In genomic region chr2:55022486-55022885, GRCh38 we compare ENCODE assay signal across 16 cellular contexts. TPM values are rescaled to one million over a fixed set of nuclear protein-coding genes. Genes with fewer than 3 reads are reported as not detected.
DNase-seq lines count a peak whose midpoint lies in the region; ATAC-seq, FAIRE-seq and TF ChIP-seq lines count a peak whose summit lies in the region.
"Had no signal": no experiment of that assay in that cellular context is flagged by ENCODE, and none has a peak within 500 bp of the region (broad histone marks: within the 10 kb centered on the region; RNA-seq: fewer than 3 reads in every experiment).

No MANE protein-coding gene starts in this region.

- no peak for TF ChIP-seq RAD21 in IMR-90 (IDR thresholded peaks at IDR 0.05; ENCODE audit: low read length)
- no peak for TF ChIP-seq RAD21 in H1 (IDR thresholded peaks at IDR 0.05 in 1 of 2, conservative IDR thresholded peaks at IDR 0.05 in 1 of 2; ENCODE audit: low read depth in 2 of 2, low read length in 2 of 2)
- no peak for TF ChIP-seq RAD21 in HepG2 (CRISPR knock-in tag; IDR thresholded peaks at IDR 0.05)

- H4K91ac ChIP-seq in IMR-90 (ENCODE audit: insufficient read depth, low read depth, low read length) (no peak overlapping the region), H1 (replicated peaks; ENCODE audit: insufficient read length, low read length) (no peak overlapping the region)

- H2BK15ac ChIP-seq in IMR-90 (ENCODE audit: low read depth, low read length) (no peak overlapping the region), H1 (ENCODE audit: low read length) (no peak overlapping the region)

- H3K4me1 Mint-ChIP-seq in nephron progenitor cell: peaks cover 3% of the 10 kb centered on the region

- H4K8ac ChIP-seq in IMR-90 (ENCODE audit: low read depth in 2 of 2, low read length in 2 of 2): no peak overlapping the region
- H4K8ac ChIP-seq in H1 (ENCODE audit: extremely low read depth, insufficient read depth, low read length): no peak overlapping the region

- peak overlapping the region; percentile 72 for H2BK5ac ChIP-seq in IMR-90 (ENCODE audit: low read depth, low read length, poor library complexity, severe bottlenecking)
- peak overlapping the region; percentile 28 for H2BK5ac ChIP-seq in H1 (ENCODE audit: low read depth, low read length)

- H3K18ac ChIP-seq in IMR-90 (ENCODE audit: low read depth, low read length) (no peak overlapping the region), H1 (ENCODE audit: extremely low read depth, low read length) (no peak overlapping the region)

- H3K27me3 ChIP-seq in BLaER1 treated with 17β-estradiol and CSF1 and Interleukin-3, amounts not matched to agents 10 nM and 100 nM: no peaks in the 10 kb centered on the region
- H3K27me3 ChIP-seq in IMR-90 (ENCODE audit: control insufficient read depth, insufficient read depth, low read length) (no peaks in the 10 kb centered on the region), H1 (replicated peaks in 1 of 4; ENCODE audit: control insufficient read depth in 3 of 4, extremely low read depth in 1 of 4, insufficient read depth in 3 of 4, low read length in 3 of 4) (no peaks in the 10 kb centered on the region), spleen (replicated peaks in 1 of 7) (no peaks in the 10 kb centered on the region), HepG2 (ENCODE audit: control insufficient read depth in 1 of 2, insufficient read depth in 2 of 2, low read length in 2 of 2) (no peaks in the 10 kb centered on the region)
- H3K27me3 ChIP-seq: SJCRH30 had no signal

- no peak overlapping the region for H4K5ac ChIP-seq in IMR-90 (ENCODE audit: low read depth, low read length)
- no peak overlapping the region for H4K5ac ChIP-seq in H1 (ENCODE audit: insufficient read length, low read depth, low read length)

- H3K79me1 ChIP-seq in IMR-90 (ENCODE audit: low read depth in 1 of 2, low read length in 2 of 2) (peaks cover 0 to 57% of the 10 kb centered on the region in 2 experiments; a peak in 2 of 4 replicates), H1 (ENCODE audit: low read depth, low read length) (peaks cover 3% of the 10 kb centered on the region; the same call in 1 of the 2 replicates)

- BruUV-seq in IMR-90 (replicated peaks; lab: Mats Ljungman, UMichigan) (no TSS peak), HepG2 (replicated peaks; lab: Mats Ljungman, UMichigan) (no TSS peak)

- intact Hi-C loops in IMR-90 (cut with micrococcal nuclease): no loop called here
- intact Hi-C loops in spleen (cut with DNase I; ENCODE audit: low total_unique reads): no loop called here
- intact Hi-C loops in HepG2 (cut with micrococcal nuclease; ENCODE audit: unreplicated experiment): no loop called here

- CTCF ChIA-PET in IMR-90 (lab: Yijun Ruan, JAX): no interaction called here
- CTCF ChIA-PET in H1 (lab: Charles Lee; ENCODE audit: partially characterized antibody): interaction anchor here (0.8 kb wide), 1 partner anchor 148 kb away, joined by 3 read pairs; no protein-coding TSS in a partner anchor
- CTCF ChIA-PET in HepG2 (lab: Yijun Ruan, JAX; ENCODE audit: low intra/inter-chr PET ratio, low total read pairs): no interaction called here

- H2BK120ac ChIP-seq in IMR-90 (ENCODE audit: low read depth, low read length) (no peak overlapping the region), H1 (replicated peaks; ENCODE audit: low read depth, low read length) (no peak overlapping the region)

- peaks cover 28% of the 10 kb centered on the region for H3K9me3 Mint-ChIP-seq in nephron progenitor cell

- no peak overlapping the region for H2BK20ac ChIP-seq in IMR-90 (ENCODE audit: low read depth, low read length)
- no peak overlapping the region for H2BK20ac ChIP-seq in H1 (ENCODE audit: low read length)

- TF ChIP-seq POLR2A in IMR-90 (IDR thresholded peaks at IDR 0.05; ENCODE audit: low read depth, low read length) (no peak), H1 (IDR thresholded peaks at IDR 0.05; ENCODE audit: control extremely low read depth in 1 of 2, low read depth in 2 of 2, low read length in 2 of 2) (no peak), spleen (IDR thresholded peaks at IDR 0.05) (no peak), HepG2 (IDR thresholded peaks at IDR 0.05; ENCODE audit: insufficient read depth in 1 of 2, low read depth in 2 of 2, low read length in 2 of 2) (no peak)

- peaks cover 12 to 100% (median 49%) of the 10 kb centered on the region in 11 experiments; a peak in 19 of 22 replicates for H4K20me1 ChIP-seq in BLaER1 treated with 17β-estradiol and CSF1 and Interleukin-3, amounts not matched to agents 10 nM and 100 nM
- H4K20me1 ChIP-seq in IMR-90 (ENCODE audit: insufficient read depth, low read length): peaks cover 99% of the 10 kb centered on the region
- H4K20me1 ChIP-seq in H1 (replicated peaks in 1 of 2; ENCODE audit: control insufficient read depth in 1 of 2, insufficient read depth in 2 of 2, low read length in 2 of 2): peaks cover 10 to 27% of the 10 kb centered on the region in 2 experiments
- peaks cover 26% of the 10 kb centered on the region for H4K20me1 ChIP-seq in HepG2 (ENCODE audit: insufficient read depth, low read length)

- H3K36me3 ChIP-seq in BLaER1 treated with 17β-estradiol and CSF1 and Interleukin-3, amounts not matched to agents 10 nM and 100 nM: peaks cover 0 to 88% (median 64%) of the 10 kb centered on the region in 11 experiments; a peak in 19 of 22 replicates
- H3K36me3 ChIP-seq in IMR-90 (ENCODE audit: control insufficient read depth, insufficient read depth, low read length) (peaks cover 5% of the 10 kb centered on the region), H1 (ENCODE audit: control insufficient read depth in 2 of 4, insufficient read depth in 4 of 4, low read length in 3 of 4) (no peaks in the 10 kb centered on the region; a peak in 1 of 8 replicates), spleen (peaks cover 0 to 7% (median 0%) of the 10 kb centered on the region in 6 donors), HepG2 (replicated peaks in 1 of 2; ENCODE audit: control insufficient read depth in 1 of 2, insufficient read depth in 2 of 2, low read length in 2 of 2) (peaks cover 0 to 11% of the 10 kb centered on the region in 2 experiments; a peak in 2 of 5 replicates)

- H3K23ac ChIP-seq in IMR-90 (ENCODE audit: low read depth, low read length) (peak overlapping the region; percentile 39; the same call in 1 of the 2 replicates), H1 (ENCODE audit: insufficient read length) (no peak overlapping the region)

- in situ Hi-C loops in IMR-90 (cut with MboI; ENCODE audit: low sequenced_read_pairs) (no loop called here), HepG2 (cut with HindIII; ENCODE audit: extremely low pct_ligation_motif_present, low pct_unique_long_range_greater_than_20kb) (no loop called here)

- TF ChIP-seq CTCF in IMR-90 (conservative IDR thresholded peaks at IDR 0.05; ENCODE audit: low read depth, low read length) (no peak), H1 (IDR thresholded peaks at IDR 0.05; ENCODE audit: control extremely low read depth in 1 of 3, insufficient read depth in 1 of 3, low read depth in 1 of 3, low read length in 3 of 3) (no peak), spleen (IDR thresholded peaks at IDR 0.05 in 8 of 11, conservative IDR thresholded peaks at IDR 0.05 in 3 of 11) (no peak), nephron progenitor cell (IDR thresholded peaks at IDR 0.05) (no peak), HepG2 (CRISPR knock-in tag; IDR thresholded peaks at IDR 0.05) (no peak)

- no peak overlapping the region for H3K4ac ChIP-seq in IMR-90 (ENCODE audit: low read depth, low read length)
- H3K4ac ChIP-seq in H1 (replicated peaks; ENCODE audit: insufficient read length, low read depth, low read length): no peak overlapping the region

- peak overlapping the region in 9 of 11 experiments; percentile 22 to 92 (median 78); a peak in 18 of 22 replicates for H3K4me2 ChIP-seq in BLaER1 treated with 17β-estradiol and CSF1 and Interleukin-3, amounts not matched to agents 10 nM and 100 nM
- H3K4me2 ChIP-seq in IMR-90 (ENCODE audit: low read depth, low read length): no peak overlapping the region
- H3K4me2 ChIP-seq in H1 (ENCODE audit: insufficient read depth in 1 of 2, low read depth in 2 of 2, low read length in 2 of 2): peak overlapping the region in 1 of 2 experiments; percentile 38; a peak in 2 of 4 replicates
- H3K4me2 ChIP-seq in HepG2 (ENCODE audit: low read depth, low read length): no peak overlapping the region

- ATAC-seq in IMR-90 (ENCODE audit: low read depth) (no peak), GM18517 (IDR thresholded peaks at IDR 0.05; ENCODE audit: unreplicated experiment) (no peak), HepG2 (no peak)

- H3K23me2 ChIP-seq in H1 (ENCODE audit: low read depth, low read length): peaks cover 3% of the 10 kb centered on the region; the same call in 1 of the 2 replicates

- H3K56ac ChIP-seq in IMR-90 (ENCODE audit: extremely low read depth, insufficient read depth, low read length) (no peak overlapping the region), H1 (replicated peaks; ENCODE audit: insufficient read length, low read depth, low read length) (no peak overlapping the region)

- POLR2A ChIA-PET in IMR-90 (lab: Charles Lee; ENCODE audit: unreplicated experiment) (no interaction called here), H1 (lab: Charles Lee; ENCODE audit: partially characterized antibody) (interaction anchor here (1.0 to 1.9 kb wide), 3 partner anchors 9 to 26 kb away, joined by 3 to 5 read pairs (median 4); no protein-coding TSS in a partner anchor), HepG2 (lab: Yijun Ruan, JAX) (interaction anchor here (1.4 kb wide), 1 partner anchor 10 kb away, joined by 4 read pairs; no protein-coding TSS in a partner anchor)

- dilution Hi-C loops in IMR-90 (cut with HindIII; ENCODE audit: low sequenced_read_pairs, unreplicated experiment): loop anchor here (25.0 kb wide), 1 partner anchor 140 kb away; no protein-coding TSS in a partner anchor

- peak overlapping the region in 7 of 11 experiments; percentile 3 to 78 (median 39); a peak in 8 of 22 replicates for H3K9ac ChIP-seq in BLaER1 treated with 17β-estradiol and CSF1 and Interleukin-3, amounts not matched to agents 10 nM and 100 nM
- H3K9ac ChIP-seq in IMR-90 (ENCODE audit: low read depth, low read length) (no peak overlapping the region), H1 (replicated peaks in 1 of 4; ENCODE audit: extremely low read depth in 1 of 4, low read depth in 3 of 4, low read length in 3 of 4) (no peak overlapping the region; a peak in 1 of 7 replicates), HepG2 (ENCODE audit: insufficient read depth, low read depth, low read length) (no peak overlapping the region)

- 0 out of 2 replicates have a peak overlapping the region, but pooled peaks have one; percentile 2 for H2BK12ac ChIP-seq in H1 (ENCODE audit: low read depth, low read length)

- no peak for FAIRE-seq in H1 (lab: Jason Lieb, UNC)
- no peak for FAIRE-seq in HepG2 (lab: Jason Lieb, UNC)
- FAIRE-seq: HTR-8/SVneo had no signal

- DNase-seq in IMR-90: no peak
- DNase-seq in H1 (ENCODE audit: low read depth in 1 of 2, low spot score in 2 of 2): no peak
- DNase-seq in spleen: no peak
- DNase-seq in nephron progenitor cell: no peak
- DNase-seq in HepG2 (ENCODE audit: low spot score): no peak
- no peak for DNase-seq in MV-4-11 (lab: John Stamatoyannopoulos, UW)
- DNase-seq: CD4-positive, CD25-positive, alpha-beta regulatory T cell; KBM-7; NCI-H1092 treated with DMSO at 0.1 percent for 48 hours; NCI-H345; NCI-H526 treated with DMSO at 0.1 percent for 48 hours; SJCRH30 had no signal

- no peak overlapping the region for H2AFZ ChIP-seq in IMR-90 (replicated peaks; ENCODE audit: low read length, poor library complexity)
- no peak overlapping the region for H2AFZ ChIP-seq in H1 (ENCODE audit: low read length)
- H2AFZ ChIP-seq in HepG2 (ENCODE audit: low read length): no peak overlapping the region

- peaks cover 0 to 31% (median 7%) of the 10 kb centered on the region in 11 experiments; a peak in 9 of 22 replicates for H3K9me3 ChIP-seq in BLaER1 treated with 17β-estradiol and CSF1 and Interleukin-3, amounts not matched to agents 10 nM and 100 nM (replicated peaks in 1 of 11)
- H3K9me3 ChIP-seq in IMR-90 (ENCODE audit: control insufficient read depth, insufficient read depth, low read length): no peaks in the 10 kb centered on the region
- no peaks in the 10 kb centered on the region for H3K9me3 ChIP-seq in H1 (ENCODE audit: insufficient read depth in 2 of 2, low read depth in 1 of 2, low read length in 1 of 2)
- peaks cover 0 to 5% (median 0%) of the 10 kb centered on the region in 8 donors for H3K9me3 ChIP-seq in spleen
- no peaks in the 10 kb centered on the region for H3K9me3 ChIP-seq in HepG2 (ENCODE audit: low read length)
- H3K9me3 ChIP-seq: SJCRH30 had no signal

- H3K27ac Mint-ChIP-seq in nephron progenitor cell: no peak overlapping the region
- H3K27ac Mint-ChIP-seq: CD4-positive, CD25-positive, alpha-beta regulatory T cell had no signal

- no peak overlapping the region for H2AK9ac ChIP-seq in IMR-90 (replicated peaks; ENCODE audit: low read depth, low read length, poor library complexity)

- peaks cover 55 to 98% (median 95%) of the 10 kb centered on the region in 10 experiments for H3K4me1 ChIP-seq in BLaER1 treated with 17β-estradiol and CSF1 and Interleukin-3, amounts not matched to agents 10 nM and 100 nM
- H3K4me1 ChIP-seq in IMR-90 (ENCODE audit: control insufficient read depth, insufficient read depth, low read length) (peaks cover 29% of the 10 kb centered on the region), H1 (replicated peaks in 1 of 4; ENCODE audit: control insufficient read depth in 3 of 4, insufficient read depth in 4 of 4, low read length in 3 of 4) (peaks cover 2 to 23% (median 15%) of the 10 kb centered on the region in 4 experiments; a peak in 5 of 7 replicates), spleen (peaks cover 24 to 99% (median 78%) of the 10 kb centered on the region in 6 donors), HepG2 (ENCODE audit: insufficient read depth, low read length) (peaks cover 50% of the 10 kb centered on the region)
- H3K4me1 ChIP-seq: SJCRH30 had no signal

- H3K36me3 Mint-ChIP-seq in nephron progenitor cell (ENCODE audit: low read depth): peaks cover 4% of the 10 kb centered on the region

- no peaks in the 10 kb centered on the region for H3K27me3 Mint-ChIP-seq in nephron progenitor cell (ENCODE audit: low read depth, poor library complexity)
- H3K27me3 Mint-ChIP-seq: CD4-positive, CD25-positive, alpha-beta regulatory T cell had no signal

- no CpG with 5 or more reads among the region's 2 CpGs for WGBS in IMR-90 (ENCODE audit: extremely low coverage in 2 of 2, insufficient read length in 1 of 2), 2 experiments
- 100% methylated on average over 2 of the region's 2 CpGs; no CpG with 5 or more reads in 1 of the 2 experiments for WGBS in H1 (ENCODE audit: extremely low coverage in 1 of 2, insufficient coverage in 1 of 2, insufficient read length in 1 of 2, insufficient replicate concordance in 2 of 2, low coverage in 1 of 2, low lambda C conversion rate in 2 of 2, missing lambda C conversion rate in 1 of 2), 2 experiments
- WGBS in spleen, 5 donors: 52 to 93% (median 68%) methylated on average over 2 of the region's 2 CpGs
- WGBS in HepG2 (ENCODE audit: low lambda C conversion rate): 95% methylated on average over 2 of the region's 2 CpGs

- peak overlapping the region; percentile 10 to 96 (median 90); a peak in 21 of 22 replicates for H3K27ac ChIP-seq in BLaER1 treated with 17β-estradiol and CSF1 and Interleukin-3, amounts not matched to agents 10 nM and 100 nM
- H3K27ac ChIP-seq in IMR-90 (ENCODE audit: insufficient read depth, low read length): no peak overlapping the region
- H3K27ac ChIP-seq in H1 (ENCODE audit: low read depth, low read length): peak overlapping the region; percentile 31; the same call in 1 of the 2 replicates
- H3K27ac ChIP-seq in spleen: peak overlapping the region in 5 of 8 donors; percentile 4 to 84 (median 48)
- no peak overlapping the region for H3K27ac ChIP-seq in HepG2 (ENCODE audit: extremely low read length, insufficient read depth, low read length)
- H3K27ac ChIP-seq: RWPE1, SJCRH30 had no signal

- no peak overlapping the region for H3K4me3 Mint-ChIP-seq in nephron progenitor cell
- H3K4me3 Mint-ChIP-seq: CD4-positive, CD25-positive, alpha-beta regulatory T cell had no signal

- H3K9me1 ChIP-seq in IMR-90 (ENCODE audit: insufficient read depth, low read length): peaks cover 22% of the 10 kb centered on the region

- H3K79me2 ChIP-seq in H1 (ENCODE audit: control insufficient read depth in 1 of 2, insufficient read depth in 2 of 2, low read length in 2 of 2) (peaks cover 28 to 99% of the 10 kb centered on the region in 2 experiments), HepG2 (ENCODE audit: insufficient read depth, low read length) (peaks cover 98% of the 10 kb centered on the region)

- H3K4me3 ChIP-seq in BLaER1 treated with 17β-estradiol and CSF1 and Interleukin-3, amounts not matched to agents 10 nM and 100 nM: no peak overlapping the region
- H3K4me3 ChIP-seq in IMR-90 (ENCODE audit: insufficient read depth, low read depth, low read length): no peak overlapping the region
- H3K4me3 ChIP-seq in H1 (ENCODE audit: extremely low read depth in 1 of 4, insufficient read depth in 2 of 4, low read depth in 3 of 4, low read length in 4 of 4): no peak overlapping the region
- H3K4me3 ChIP-seq in spleen: no peak overlapping the region
- H3K4me3 ChIP-seq in HepG2 (replicated peaks in 1 of 3; ENCODE audit: insufficient read depth in 1 of 3, low read depth in 2 of 3, low read length in 3 of 3): no peak overlapping the region
- H3K4me3 ChIP-seq: SJCRH30 had no signal

- H2AK5ac ChIP-seq in IMR-90 (ENCODE audit: low read depth, low read length) (no peak overlapping the region), H1 (ENCODE audit: low read depth, low read length) (peak overlapping the region; percentile 54; the same call in 1 of the 2 replicates)

- TF ChIP-seq EP300 in H1 (IDR thresholded peaks at IDR 0.05; ENCODE audit: borderline replicate concordance in 1 of 2, low read depth in 2 of 2, low read length in 2 of 2) (no peak), HepG2 (IDR thresholded peaks at IDR 0.05; ENCODE audit: low read depth in 2 of 2, low read length in 2 of 2) (no peak), HepG2 (CRISPR knock-in tag; IDR thresholded peaks at IDR 0.05; ENCODE audit: borderline replicate concordance) (no peak)

- H3K14ac ChIP-seq in IMR-90 (replicated peaks; ENCODE audit: low read depth, low read length) (peak overlapping the region; percentile 17; the same call in 1 of the 2 replicates), H1 (ENCODE audit: insufficient read length) (no peak overlapping the region)

RNA-seq across cellular contexts. Expression of gene RTN4, which starts 27.8 kb away (rescaled TPM):
- total RNA-seq in IMR-90 (2012; rRNA removed) (77.8 and 216 TPM in 2 replicates), spleen (100 to 1,000 TPM; 129 to 215 (median 168) TPM), HepG2 (2016; rRNA removed; fragmentation: Illumina TruSeq; extraction: Trizol) (67.4 and 98.4 TPM in 2 replicates)
- polyA plus RNA-seq in IMR-90 (2012; rRNA removed) (466 and 588 TPM in 2 replicates), H1 (2011; rRNA removed) (113 and 179 TPM in 2 replicates), spleen (10 to 100 TPM; 55.2 to 87.4 (median 76.3) TPM), HepG2 (2011; rRNA removed) (100 and 133 TPM in 2 replicates)
- 457 and 1,011 TPM in 2 replicates for polyA plus RNA-seq in IMR-90 (2012; cell fraction: cytosol; rRNA removed)
- polyA plus RNA-seq in IMR-90 (2012; cell fraction: nucleus; rRNA removed; ENCODE audit: low replicate concordance): 258 and 509 TPM in 2 replicates
- 240 and 242 TPM in 2 replicates for total RNA-seq in H1 (2021; fragmentation: NEBNext Ultra II Directional; extraction: Animal tissue kit (Norgen Biotek cat#: 25700))
- polyA plus RNA-seq in H1 (2011; cell fraction: cytosol; rRNA removed): 181 TPM
- 68.6 TPM for polyA plus RNA-seq in H1 (2011; cell fraction: nucleus; rRNA removed)
- 159 to 285 TPM (median 199 TPM) in 4 replicates for polyA plus RNA-seq in H1 (2012, experiment 1 of 2)
- 93.2 TPM for polyA plus RNA-seq in H1 (2012, experiment 2 of 2)
- polyA plus RNA-seq in H1 (2013, experiment 1 of 2): 447 TPM
- 509 TPM for polyA plus RNA-seq in H1 (2013, experiment 2 of 2)
- polyA minus RNA-seq in H1 (2011; rRNA and poly(A)+ RNA removed): 157 and 171 TPM in 2 replicates
- 108 TPM for polyA minus RNA-seq in H1 (2011; cell fraction: cytosol; rRNA and poly(A)+ RNA removed)
- 128 TPM for polyA minus RNA-seq in H1 (2011; cell fraction: nucleus; rRNA and poly(A)+ RNA removed)
- total RNA-seq in HepG2 (2016; cell fraction: cytosol; rRNA removed; fragmentation: Illumina TruSeq; extraction: Trizol; ENCODE audit: low read depth): 113 and 115 TPM in 2 replicates
- total RNA-seq in HepG2 (2016; cell fraction: insoluble cytoplasmic fraction; rRNA removed; fragmentation: Illumina TruSeq; extraction: Trizol): 65.4 and 98.8 TPM in 2 replicates
- total RNA-seq in HepG2 (2016; cell fraction: membrane; rRNA removed; fragmentation: Illumina TruSeq; extraction: Trizol): 63.8 and 71.5 TPM in 2 replicates
- total RNA-seq in HepG2 (2016; cell fraction: nucleus; rRNA removed; fragmentation: Illumina TruSeq; extraction: Trizol): 135 and 150 TPM in 2 replicates
- 56.6 and 89.3 TPM in 2 replicates for polyA plus RNA-seq in HepG2 (2011; cell fraction: cytosol; rRNA removed)
- 46.6 and 69.0 TPM in 2 replicates for polyA plus RNA-seq in HepG2 (2011; cell fraction: nucleus; rRNA removed)
- 176 and 196 TPM in 2 replicates for polyA plus RNA-seq in HepG2 (2012)
- polyA plus RNA-seq in HepG2 (2016; cell fraction: cytosol; fragmentation: Illumina TruSeq; extraction: Trizol; ENCODE audit: low read depth): 25.4 and 26.1 TPM in 2 replicates
- 104 and 116 TPM in 2 replicates for polyA plus RNA-seq in HepG2 (2016; cell fraction: insoluble cytoplasmic fraction; fragmentation: Illumina TruSeq; extraction: Trizol; ENCODE audit: low read depth)
- polyA plus RNA-seq in HepG2 (2016; cell fraction: membrane; fragmentation: Illumina TruSeq; extraction: Trizol; ENCODE audit: low read depth): 56.9 and 65.1 TPM in 2 replicates
- 271 and 279 TPM in 2 replicates for polyA plus RNA-seq in HepG2 (2016; cell fraction: nucleus; fragmentation: Illumina TruSeq; extraction: Trizol; ENCODE audit: insufficient read depth, low read depth)
- polyA minus RNA-seq in HepG2 (2011; rRNA and poly(A)+ RNA removed; ENCODE audit: low replicate concordance): 71.7 and 98.5 TPM in 2 replicates
- 85.3 and 110 TPM in 2 replicates for polyA minus RNA-seq in HepG2 (2011; cell fraction: cytosol; rRNA and poly(A)+ RNA removed)
- polyA minus RNA-seq in HepG2 (2011; cell fraction: nucleus; rRNA and poly(A)+ RNA removed): 103 and 105 TPM in 2 replicates

Comparison
In these comparisons a context has a peak if more than half of its experiments do, and no peak if none do; other contexts are left out.
1. H3K27ac ChIP-seq: peak in BLaER1 treated with 17β-estradiol and CSF1 and Interleukin-3, amounts not matched to agents 10 nM and 100 nM (11 of 11), H1 (single experiment) and spleen (5 of 8); none in IMR-90 (single experiment) and HepG2 (single experiment).
2. H3K4me2 ChIP-seq: peak in BLaER1 treated with 17β-estradiol and CSF1 and Interleukin-3, amounts not matched to agents 10 nM and 100 nM (9 of 11); none in IMR-90 (single experiment) and HepG2 (single experiment).
3. H3K9ac ChIP-seq: peak in BLaER1 treated with 17β-estradiol and CSF1 and Interleukin-3, amounts not matched to agents 10 nM and 100 nM (7 of 11); none in IMR-90 (single experiment), H1 (0 of 4) and HepG2 (single experiment).